Comparison of ENCODE assay signal across 8 cellular contexts in genomic region chr2:37083873-37084792, GRCh38. TPM values are rescaled to one million over a fixed set of nuclear protein-coding genes. Genes with fewer than 3 reads are reported as not detected.
DNase-seq lines count a peak whose midpoint lies in the region; ATAC-seq and TF ChIP-seq lines count a peak whose summit lies in the region.

Gene GPATCH11, plus strand, starts transcription at chr2:37084518. Its CDS starts 3,864 bp downstream, at chr2:37088382.
Gene HEATR5B, minus strand, starts transcription at chr2:37084372. Its CDS starts 958 bp downstream, at chr2:37083414.

- DNase-seq in AG10803 (ENCODE audit: low read depth) (peak; percentile 93), NCI-H345 treated with DMSO at 0.1 percent for 48 hours (lab: John Stamatoyannopoulos, UW; ENCODE audit: unreplicated experiment) (peak; percentile 98), cerebellum (ENCODE audit: low spot score) (peak; percentile 95), kidney epithelial cell (ENCODE audit: low read depth) (peak; percentile 92)
- peak; percentile 78 for DNase-seq in activated CD4-positive, CD25-positive, alpha-beta regulatory T cell treated with anti-CD3 and anti-CD28 coated beads, Interleukin-2, amount 50 U/mL, for 16 hours (ENCODE audit: low read depth, low spot score)
- peak; percentile 90 for DNase-seq in stimulated activated CD4-positive, alpha-beta T cell treated with anti-CD3 and anti-CD28 coated beads, Interleukin-15, amount 100 ng/mL, for 48 hours (ENCODE audit: low read depth in 2 of 2)

- H3K4me3 ChIP-seq in AG10803 (ENCODE audit: low read length): peak within 1 kb of the TSS; percentile 100
- H3K4me3 ChIP-seq in kidney epithelial cell (ENCODE audit: low read depth, low read length): peak within 1 kb of the TSS; percentile 96

- no peaks in the 10 kb centered on the region for H3K27me3 ChIP-seq in kidney epithelial cell (ENCODE audit: control insufficient read depth, insufficient read depth, low read length)

- TF ChIP-seq CTCF in AG10803 (conservative IDR thresholded peaks at IDR 0.05; ENCODE audit: low read length): no peak
- no peak for TF ChIP-seq CTCF in kidney epithelial cell (IDR thresholded peaks at IDR 0.05; ENCODE audit: insufficient read depth, low read length, poor library complexity, severe bottlenecking)

- H3K36me3 ChIP-seq in kidney epithelial cell (ENCODE audit: control insufficient read depth, insufficient read depth, low read length): no peaks in the 10 kb centered on the region

- ATAC-seq in GM19035 (IDR thresholded peaks at IDR 0.05; ENCODE audit: unreplicated experiment): peak; percentile 86
- ATAC-seq in HG03342 (IDR thresholded peaks at IDR 0.05; ENCODE audit: unreplicated experiment): peak; percentile 77

RNA-seq across cellular contexts. Expression of gene GPATCH11, which starts in this region (rescaled TPM):
- total RNA-seq in cerebellum (13.8 TPM), kidney epithelial cell (4.4 and 6.1 TPM in 2 replicates)

RNA-seq across cellular contexts. Expression of gene HEATR5B, which starts in this region (rescaled TPM):
- total RNA-seq in cerebellum (71.6 TPM), kidney epithelial cell (18.3 and 25.9 TPM in 2 replicates)

Comparison
In these comparisons a context has a peak if more than half of its experiments do, and no peak if none do; other contexts are left out.
1. Peak in every context shown above with its lines: DNase-seq, ATAC-seq and H3K4me3 ChIP-seq.